In the genomic region with DNA sequence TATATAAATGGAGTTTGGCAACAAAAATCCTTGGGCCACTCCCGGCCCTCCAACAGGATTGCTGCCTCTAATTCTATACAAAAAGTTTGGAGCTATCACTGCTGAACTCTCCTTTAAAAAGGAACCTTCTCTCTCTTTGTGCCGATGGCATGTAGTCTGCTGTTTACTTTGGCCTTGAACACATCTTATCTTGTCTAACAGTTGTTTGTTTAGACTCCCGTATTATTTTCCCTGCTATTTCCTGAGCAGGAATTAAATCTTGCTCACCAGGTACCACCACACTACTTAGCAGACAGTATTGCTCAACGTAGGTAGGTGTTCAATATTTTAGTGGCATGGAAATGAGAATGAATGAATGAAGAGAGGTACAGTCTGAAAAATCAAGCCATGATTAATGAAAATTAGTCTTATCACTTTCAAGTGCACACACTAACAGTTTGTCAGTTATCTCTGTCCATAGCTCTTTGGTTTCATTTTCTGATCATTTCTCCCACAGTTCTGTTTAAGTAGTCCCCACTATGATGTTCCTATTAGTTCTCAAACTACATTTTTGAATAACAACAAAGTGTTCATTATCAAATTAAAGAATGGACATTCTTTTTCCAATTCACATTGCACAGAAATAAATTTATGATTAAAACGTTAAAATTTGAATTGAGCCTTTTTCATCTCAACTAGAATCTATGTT, we compare ENCODE assay signal across 27 cellular contexts. TPM values are rescaled to one million over a fixed set of nuclear protein-coding genes. Genes with fewer than 3 reads are reported as not detected.
A peak's percentile ranks its signal among the peaks of the same experiment; 100 is the strongest.
DNase-seq lines count a peak whose midpoint lies in the region; ATAC-seq, FAIRE-seq and TF ChIP-seq lines count a peak whose summit lies in the region.
"Had no signal": no experiment of that assay in that cellular context is flagged by ENCODE, and none has a peak within 500 bp of the region (broad histone marks: within the 10 kb centered on the region; RNA-seq: fewer than 3 reads in every experiment).

No MANE protein-coding gene starts in this region.

- peaks cover 3% of the 10 kb centered on the region for H3K36me3 Mint-ChIP-seq in chondrocyte (ENCODE audit: low read depth)
- H3K36me3 Mint-ChIP-seq: CD8-positive, alpha-beta T cell had no signal

- H3K79me2 ChIP-seq in Karpas-422 (ENCODE audit: low read length): no peaks in the 10 kb centered on the region

- H3K9me3 Mint-ChIP-seq in chondrocyte (ENCODE audit: low read depth): no peaks in the 10 kb centered on the region
- H3K9me3 Mint-ChIP-seq: activated naive CD8-positive, alpha-beta T cell treated with anti-CD3 and anti-CD28 coated beads, Interleukin-2, amount 50 U/mL, for 24 hours; activated T-helper 17 cell treated with anti-CD3 and anti-CD28 coated beads, Interleukin-2, amount 50 U/mL, for 72 hours; CD8-positive, alpha-beta T cell; HFFc6; nephron progenitor cell had no signal

- H3K4me1 ChIP-seq in Karpas-422 (ENCODE audit: low read length) (peaks cover 9% of the 10 kb centered on the region), prostate gland (replicated peaks) (no peaks in the 10 kb centered on the region)
- H3K4me1 ChIP-seq: breast epithelium had no signal

- no peak overlapping the region for H2AFZ ChIP-seq in Karpas-422 (ENCODE audit: low read length)

- H3K9me3 ChIP-seq in Karpas-422 (ENCODE audit: low read length): no peaks in the 10 kb centered on the region
- no peaks in the 10 kb centered on the region for H3K9me3 ChIP-seq in prostate gland
- H3K9me3 ChIP-seq: breast epithelium, SK-N-SH had no signal

- H3K27ac ChIP-seq in Karpas-422 (ENCODE audit: low read length): no peak overlapping the region
- H3K27ac ChIP-seq in prostate gland: no peak overlapping the region
- H3K27ac ChIP-seq: breast epithelium had no signal

- H3K9me2 ChIP-seq in Karpas-422 (replicated peaks; ENCODE audit: insufficient read depth, low read length): no peaks in the 10 kb centered on the region
- H3K9me2 ChIP-seq: SK-N-SH had no signal

- WGBS in prostate gland: 37% methylated on average over 5 of the region's 5 CpGs

- peak overlapping the region; percentile 32 for H3K27ac Mint-ChIP-seq in chondrocyte (ENCODE audit: unreplicated experiment)
- H3K27ac Mint-ChIP-seq: activated CD8-positive, alpha-beta memory T cell treated with anti-CD3 and anti-CD28 coated beads, Interleukin-2, amount 10 ng/mL, durations not matched to agents 7 days and 5 days; activated naive CD8-positive, alpha-beta T cell treated with anti-CD3 and anti-CD28 coated beads, Interleukin-2, amount 50 U/mL, for 24 hours; activated T-helper 17 cell treated with anti-CD3 and anti-CD28 coated beads, Interleukin-2, amount 50 U/mL, for 72 hours; CD8-positive, alpha-beta T cell; HFFc6; nephron progenitor cell had no signal

- FAIRE-seq in D721Med (lab: Jason Lieb, UNC): peak; percentile 29
- FAIRE-seq: frontal cortex, RCC 7860 had no signal

- no peak for DNase-seq in D721Med (ENCODE audit: insufficient read length, low spot score)
- DNase-seq in Karpas-422: no peak
- no peak for DNase-seq in chondrocyte (ENCODE audit: low spot score)
- peak; percentile 12 for DNase-seq in prostate gland (ENCODE audit: low spot score)
- DNase-seq in HK-2 (ENCODE audit: unreplicated experiment): no peak
- no peak for DNase-seq in occipital lobe (lab: John Stamatoyannopoulos, UW)
- DNase-seq in OCI-M2 (lab: John Stamatoyannopoulos, UW; ENCODE audit: unreplicated experiment): no peak
- DNase-seq: activated CD4-positive, alpha-beta T cell treated with anti-CD3 and anti-CD28 coated beads for 4 hours; activated CD8-positive, alpha-beta memory T cell treated with anti-CD3 and anti-CD28 coated beads, Interleukin-2, amount 10 ng/mL, durations not matched to agents 7 days and 5 days; activated naive CD8-positive, alpha-beta T cell treated with anti-CD3 and anti-CD28 coated beads, Interleukin-2, amount 50 U/mL, for 24 hours; CD8-positive, alpha-beta T cell; HFFc6; KG1; midbrain; NCI-H2081 treated with DMSO at 0.1 percent for 48 hours; NCI-H774; nephron progenitor cell; SK-N-SH; stimulated activated CD4-positive, alpha-beta T cell treated with anti-CD3 and anti-CD28 coated beads, Interleukin-12 subunit alpha, Interleukin-12 subunit beta, amount 100 ng/mL, for 4 hours; stimulated activated CD8-positive, alpha-beta memory T cell treated with anti-CD3 and anti-CD28 coated beads, Interleukin-4, amount 100 ng/mL, for 48 hours; T-helper 9 cell had no signal

- intact Hi-C loops in prostate gland (cut with DNase I): no loop called here

- TF ChIP-seq CTCF in D721Med (IDR thresholded peaks at IDR 0.05; ENCODE audit: insufficient read depth, missing control alignments) (no peak), chondrocyte (IDR thresholded peaks at IDR 0.05) (no peak), prostate gland (IDR thresholded peaks at IDR 0.05) (no peak)

- H3K9ac ChIP-seq in Karpas-422 (ENCODE audit: low read length): no peak overlapping the region
- H3K9ac ChIP-seq: SK-N-SH had no signal

- TF ChIP-seq POLR2A in prostate gland (IDR thresholded peaks at IDR 0.05): no peak

- no peak for ATAC-seq in HG03378 (IDR thresholded peaks at IDR 0.05; ENCODE audit: unreplicated experiment)
- ATAC-seq: activated CD8-positive, alpha-beta memory T cell treated with anti-CD3 and anti-CD28 coated beads, Interleukin-2, amount 10 ng/mL, durations not matched to agents 7 days and 5 days; activated naive CD8-positive, alpha-beta T cell treated with anti-CD3 and anti-CD28 coated beads, Interleukin-2, amount 50 U/mL, for 24 hours; activated T-helper 17 cell treated with anti-CD3 and anti-CD28 coated beads, Interleukin-2, amount 50 U/mL, for 72 hours; CD8-positive, alpha-beta T cell had no signal

- H3K4me1 Mint-ChIP-seq in chondrocyte (ENCODE audit: low read depth): peaks cover 56% of the 10 kb centered on the region

- H3K4me3 ChIP-seq in Karpas-422 (ENCODE audit: low read length): no peak overlapping the region
- H3K4me3 ChIP-seq in prostate gland: no peak overlapping the region
- H3K4me3 ChIP-seq: breast epithelium had no signal

- H3K36me3 ChIP-seq in Karpas-422 (ENCODE audit: insufficient read depth, low read length) (no peaks in the 10 kb centered on the region), prostate gland (no peaks in the 10 kb centered on the region)
- H3K36me3 ChIP-seq: breast epithelium had no signal

- no peaks in the 10 kb centered on the region for H3K27me3 ChIP-seq in Karpas-422 (ENCODE audit: low read length)
- no peaks in the 10 kb centered on the region for H3K27me3 ChIP-seq in prostate gland (replicated peaks; ENCODE audit: insufficient read depth)
- H3K27me3 ChIP-seq: breast epithelium had no signal

- H4K20me1 ChIP-seq in Karpas-422 (ENCODE audit: insufficient read depth, low read depth, low read length): no peaks in the 10 kb centered on the region

- peak overlapping the region; percentile 1 for H3K4me2 ChIP-seq in Karpas-422 (ENCODE audit: low read depth, low read length, poor library complexity, severe bottlenecking)
- H3K4me2 ChIP-seq: SK-N-SH had no signal

- H3K4me3 Mint-ChIP-seq in chondrocyte (ENCODE audit: unreplicated experiment): peak overlapping the region; percentile 13
- H3K4me3 Mint-ChIP-seq: activated CD8-positive, alpha-beta memory T cell treated with anti-CD3 and anti-CD28 coated beads, Interleukin-2, amount 10 ng/mL, durations not matched to agents 7 days and 5 days; activated naive CD8-positive, alpha-beta T cell treated with anti-CD3 and anti-CD28 coated beads, Interleukin-2, amount 50 U/mL, for 24 hours; activated T-helper 17 cell treated with anti-CD3 and anti-CD28 coated beads, Interleukin-2, amount 50 U/mL, for 72 hours; CD8-positive, alpha-beta T cell; HFFc6; nephron progenitor cell had no signal

- H3K27me3 Mint-ChIP-seq in chondrocyte (ENCODE audit: low read depth): no peaks in the 10 kb centered on the region

RNA-seq across cellular contexts. Expression of a gene that starts 6.9 kb away (rescaled TPM):
- total RNA-seq in Karpas-422 (2014; rRNA removed; shearing (Covaris generic); ENCODE audit: low replicate concordance): 0.07 and 0.11 TPM in 2 replicates
- total RNA-seq in chondrocyte (17.6 to 43.0 TPM (median 41.2 TPM) in 3 replicates), prostate gland (1 to 10 TPM; 1.0 to 5.3 TPM), occipital lobe (0.62 TPM)
- total RNA-seq: activated CD8-positive, alpha-beta memory T cell treated with anti-CD3 and anti-CD28 coated beads, Interleukin-2, amount 10 ng/mL, durations not matched to agents 7 days and 5 days; epithelial cell of proximal tubule; HFFc6 had no signal

RNA-seq across cellular contexts. Expression of a gene that starts 48.2 kb away (rescaled TPM):
- total RNA-seq in Karpas-422 (2014; rRNA removed; shearing (Covaris generic); ENCODE audit: low replicate concordance): 28.6 and 34.2 TPM in 2 replicates
- total RNA-seq in chondrocyte (49.6 to 80.7 TPM (median 74.9 TPM) in 3 replicates), prostate gland (10 to 100 TPM; 15.5 to 15.6 TPM), occipital lobe (33.5 TPM)
